Comparison of ENCODE assay signal across 23 cellular contexts in the genomic region with DNA sequence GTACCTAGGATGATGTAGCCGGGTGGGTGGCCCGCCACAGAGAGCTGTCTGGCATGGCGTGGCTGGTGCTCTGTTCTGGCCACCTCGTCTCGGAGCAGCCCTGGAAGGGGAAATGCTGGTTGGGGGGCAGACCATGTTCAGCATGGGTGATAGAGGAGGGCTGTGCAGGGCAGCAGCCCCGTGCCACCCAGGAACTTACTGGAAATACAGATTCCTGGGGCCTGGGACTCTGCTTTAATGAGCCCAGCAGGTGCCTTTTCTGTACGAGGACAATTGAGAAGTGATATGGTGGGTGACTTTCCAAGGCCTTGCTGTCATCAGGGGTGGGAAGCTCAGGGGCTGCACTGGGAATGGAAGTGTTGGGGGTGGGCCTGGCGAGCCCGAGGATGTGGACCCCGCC.
"Had no signal": no experiment of that assay in that cellular context is flagged by ENCODE, and none has a peak within 500 bp of the region (broad histone marks: within the 10 kb centered on the region; RNA-seq: fewer than 3 reads in every experiment).

No MANE protein-coding gene starts in this region.

- DNase-seq: effector memory CD8-positive, alpha-beta T cell; esophagus squamous epithelium; foreskin fibroblast; kidney; left cardiac atrium; left ventricle myocardium superior; mesenchymal stem cell; midbrain; nucleus accumbens; pancreas; right lobe of liver; stimulated activated CD4-positive, alpha-beta T cell treated with anti-CD3 and anti-CD28 coated beads, Interleukin-4, amount 100 ng/mL, for 1 hour; stimulated activated CD8-positive, alpha-beta memory T cell treated with anti-CD3 and anti-CD28 coated beads, Interleukin-4, amount 100 ng/mL, for 48 hours; stomach; substantia nigra; transverse colon had no signal

- H3K27ac ChIP-seq: esophagus squamous epithelium, gastroesophageal sphincter, neural progenitor cell, pancreas, prostate gland, right lobe of liver, stomach, thoracic aorta, transverse colon had no signal

- H3K4me3 Mint-ChIP-seq: effector memory CD8-positive, alpha-beta T cell; natural killer cell treated with Interleukin-12 subunit alpha and Interleukin-12 subunit beta and Interleukin-15 and Interleukin-18, amount 100 ng/mL, for 72 hours; neural progenitor cell; stimulated activated effector memory CD8-positive, alpha-beta T cell treated with anti-CD3 and anti-CD28 coated beads, Interleukin-12 subunit alpha, Interleukin-12 subunit beta, amount 100 ng/mL, for 72 hours had no signal

- H3K4me3 ChIP-seq: esophagus squamous epithelium, gastroesophageal sphincter, lung, neural progenitor cell, pancreas, prostate gland, right lobe of liver, stomach, thoracic aorta, transverse colon had no signal

- H3K27ac Mint-ChIP-seq: natural killer cell treated with Interleukin-12 subunit alpha and Interleukin-12 subunit beta and Interleukin-15 and Interleukin-18, amount 100 ng/mL, for 72 hours; neural progenitor cell; stimulated activated effector memory CD8-positive, alpha-beta T cell treated with anti-CD3 and anti-CD28 coated beads, Interleukin-12 subunit alpha, Interleukin-12 subunit beta, amount 100 ng/mL, for 72 hours had no signal

- H3K4me1 Mint-ChIP-seq: neural progenitor cell; stimulated activated effector memory CD8-positive, alpha-beta T cell treated with anti-CD3 and anti-CD28 coated beads, Interleukin-12 subunit alpha, Interleukin-12 subunit beta, amount 100 ng/mL, for 72 hours had no signal

- H3K27me3 Mint-ChIP-seq: effector memory CD8-positive, alpha-beta T cell; natural killer cell treated with Interleukin-12 subunit alpha and Interleukin-12 subunit beta and Interleukin-15 and Interleukin-18, amount 100 ng/mL, for 72 hours had no signal

- H3K9me3 Mint-ChIP-seq: effector memory CD8-positive, alpha-beta T cell; natural killer cell treated with Interleukin-12 subunit alpha and Interleukin-12 subunit beta and Interleukin-15 and Interleukin-18, amount 100 ng/mL, for 72 hours; neural progenitor cell; stimulated activated effector memory CD8-positive, alpha-beta T cell treated with anti-CD3 and anti-CD28 coated beads, Interleukin-12 subunit alpha, Interleukin-12 subunit beta, amount 100 ng/mL, for 72 hours had no signal

- H3K9me3 ChIP-seq: esophagus squamous epithelium, gastroesophageal sphincter, pancreas, prostate gland, right lobe of liver, stomach, thoracic aorta, transverse colon had no signal

- ATAC-seq: effector memory CD8-positive, alpha-beta T cell; gastroesophageal sphincter; left cardiac atrium; left ventricle myocardium superior; pancreas; stimulated activated effector memory CD8-positive, alpha-beta T cell treated with anti-CD3 and anti-CD28 coated beads, Interleukin-12 subunit alpha, Interleukin-12 subunit beta, amount 100 ng/mL, for 72 hours had no signal

- H3K36me3 Mint-ChIP-seq: natural killer cell treated with Interleukin-12 subunit alpha and Interleukin-12 subunit beta and Interleukin-15 and Interleukin-18, amount 100 ng/mL, for 72 hours had no signal

- H3K4me1 ChIP-seq: neural progenitor cell, pancreas, prostate gland, right lobe of liver, transverse colon had no signal
